21 cellular contexts compared by ENCODE assay signal in the genomic region with DNA sequence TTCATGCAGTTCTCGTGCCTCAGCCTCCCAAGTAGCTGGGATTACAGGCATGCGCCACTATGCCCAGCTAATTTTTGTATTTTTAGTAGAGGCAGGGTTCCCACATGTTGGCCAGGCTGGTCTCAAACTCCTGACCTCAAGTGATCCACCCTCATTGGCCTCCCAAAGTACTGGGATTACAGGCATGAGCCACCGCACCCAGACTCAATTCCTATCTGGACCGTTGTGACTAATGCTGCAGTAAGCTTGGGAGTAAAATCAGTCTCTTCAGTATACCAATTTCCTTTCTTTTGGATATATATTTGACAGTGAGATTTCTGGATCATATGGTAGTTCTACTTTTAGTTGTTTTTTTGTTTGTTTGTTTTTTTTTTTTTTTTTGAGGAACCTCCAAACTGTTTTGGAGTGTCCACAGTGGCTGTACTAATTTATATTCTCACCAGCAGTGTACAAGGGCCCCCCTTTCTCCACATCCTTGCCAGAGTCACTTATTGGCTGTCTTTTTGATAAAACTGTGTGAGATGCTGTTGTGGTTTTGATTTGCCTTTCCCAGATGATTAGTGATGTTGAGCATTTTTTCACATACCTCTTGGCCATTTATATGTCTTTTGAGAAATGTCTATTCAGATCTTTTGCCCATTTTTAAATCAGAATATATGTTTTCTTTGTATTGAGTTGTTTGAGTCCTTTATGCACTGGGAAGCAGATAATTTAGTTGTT.
"Had no signal": no experiment of that assay in that cellular context is flagged by ENCODE, and none has a peak within 500 bp of the region (broad histone marks: within the 10 kb centered on the region; RNA-seq: fewer than 3 reads in every experiment).

No MANE protein-coding gene starts in this region.

- H3K4me3 ChIP-seq: breast epithelium, gastrocnemius medialis, lung, stomach, testis had no signal

- H3K27ac ChIP-seq: gastrocnemius medialis, testis had no signal

- ATAC-seq: activated CD4-positive, CD25-positive, alpha-beta regulatory T cell treated with anti-CD3 and anti-CD28 coated beads, Interleukin-2, amount 50 U/mL, for 24 hours; activated naive CD8-positive, alpha-beta T cell treated with anti-CD3 and anti-CD28 coated beads, Interleukin-2, amount 50 U/mL, for 24 hours; gastrocnemius medialis; natural killer cell treated with Interleukin-12 subunit alpha and Interleukin-12 subunit beta and Interleukin-15 and Interleukin-18, amount 100 ng/mL, for 72 hours had no signal

- DNase-seq: activated CD4-positive, alpha-beta T cell treated with anti-CD3 and anti-CD28 coated beads, Interleukin-2, amount 50 U/mL, for 1 hour; activated CD8-positive, alpha-beta memory T cell treated with anti-CD3 and anti-CD28 coated beads, Interleukin-2, amount 50 U/mL, for 4 hours; activated effector memory CD4-positive, alpha-beta T cell treated with Interleukin-2 at 50 U/mL for 16 hours; activated naive CD4-positive, alpha-beta T cell treated with anti-CD3 and anti-CD28 coated beads, Interleukin-2, amount 10 ng/mL, durations not matched to agents 7 days and 5 days; activated naive CD8-positive, alpha-beta T cell treated with anti-CD3 and anti-CD28 coated beads, Interleukin-2, amount 50 U/mL, for 24 hours; activated T-cell treated with anti-CD3 and anti-CD28 coated beads, Interleukin-2, amount 50 U/mL, for 48 hours; aorta; gastrocnemius medialis; head of caudate nucleus; kidney; posterior cingulate gyrus; stimulated activated CD4-positive, alpha-beta T cell treated with anti-CD3 and anti-CD28 coated beads, Interleukin-12 subunit alpha, Interleukin-12 subunit beta, amount 100 ng/mL, for 4 hours; stimulated activated CD4-positive, alpha-beta T cell treated with anti-CD3 and anti-CD28 coated beads, Interleukin-2, amount 100 ng/mL, for 24 hours; stomach; T-helper 1 cell; T1000; testis had no signal
